12 cellular contexts compared by ENCODE assay signal in genomic region chr10:78852447-78852846, GRCh38.
DNase-seq lines count a peak whose midpoint lies in the region; ATAC-seq and TF ChIP-seq lines count a peak whose summit lies in the region.
"Had no signal": no experiment of that assay in that cellular context is flagged by ENCODE, and none has a peak within 500 bp of the region (broad histone marks: within the 10 kb centered on the region; RNA-seq: fewer than 3 reads in every experiment).

No MANE protein-coding gene starts in this region.

- H3K4me1 Mint-ChIP-seq in endodermal cell (peaks cover 5% of the 10 kb centered on the region), progenitor cell of endocrine pancreas (ENCODE audit: low read depth) (no peaks in the 10 kb centered on the region)

- peak; percentile 27 for DNase-seq in endodermal cell
- no peak for DNase-seq in lower lobe of right lung
- no peak for DNase-seq in upper lobe of right lung
- DNase-seq in progenitor cell of endocrine pancreas (ENCODE audit: low spot score, unreplicated experiment): no peak
- no peak for DNase-seq in SJCRH30
- DNase-seq: AML-193, Caco-2 had no signal

- WGBS in endodermal cell (ENCODE audit: insufficient coverage in 1 of 2, insufficient read length in 1 of 2), 2 experiments: 98 to 100% methylated on average over 4 to 5 of the region's 5 CpGs

- TF ChIP-seq CTCF in endodermal cell (conservative IDR thresholded peaks at IDR 0.05) (no peak), lower lobe of right lung (IDR thresholded peaks at IDR 0.05) (no peak), upper lobe of right lung (IDR thresholded peaks at IDR 0.05) (no peak), progenitor cell of endocrine pancreas (IDR thresholded peaks at IDR 0.05; ENCODE audit: unreplicated experiment) (no peak)

- H3K27me3 ChIP-seq in endodermal cell (ENCODE audit: control insufficient read depth, insufficient read depth, low read length, poor library complexity, severe bottlenecking): no peaks in the 10 kb centered on the region
- no peaks in the 10 kb centered on the region for H3K27me3 ChIP-seq in lower lobe of right lung (ENCODE audit: low read depth)
- no peaks in the 10 kb centered on the region for H3K27me3 ChIP-seq in upper lobe of right lung
- no peaks in the 10 kb centered on the region for H3K27me3 ChIP-seq in SJCRH30

- H3K4me3 Mint-ChIP-seq in endodermal cell (no peak overlapping the region), progenitor cell of endocrine pancreas (ENCODE audit: low read depth) (no peak overlapping the region)
- H3K4me3 Mint-ChIP-seq: CD4-positive, alpha-beta T cell; GM23338 had no signal

- no peaks in the 10 kb centered on the region for H3K36me3 Mint-ChIP-seq in endodermal cell (ENCODE audit: low read depth)
- no peaks in the 10 kb centered on the region for H3K36me3 Mint-ChIP-seq in progenitor cell of endocrine pancreas (ENCODE audit: insufficient read depth)

- no peak for TF ChIP-seq RAD21 in Ishikawa (IDR thresholded peaks at IDR 0.05; ENCODE audit: low read depth)

- H3K4me1 ChIP-seq in endodermal cell (ENCODE audit: control insufficient read depth, insufficient read depth, low read length) (no peaks in the 10 kb centered on the region), lower lobe of right lung (peaks cover 4% of the 10 kb centered on the region), upper lobe of right lung (no peaks in the 10 kb centered on the region), SJCRH30 (no peaks in the 10 kb centered on the region)
- H3K4me1 ChIP-seq: Caco-2 had no signal

- H3K9me3 ChIP-seq in endodermal cell (ENCODE audit: control insufficient read depth, low read length) (no peaks in the 10 kb centered on the region), lower lobe of right lung (no peaks in the 10 kb centered on the region), upper lobe of right lung (no peaks in the 10 kb centered on the region), SJCRH30 (replicated peaks) (no peaks in the 10 kb centered on the region)
- H3K9me3 ChIP-seq: Caco-2 had no signal

- no peak for TF ChIP-seq EP300 in Ishikawa (IDR thresholded peaks at IDR 0.05; ENCODE audit: borderline replicate concordance)

- no peak for ATAC-seq in lower lobe of right lung
- no peak for ATAC-seq in upper lobe of right lung

- no peak overlapping the region for H3K9ac ChIP-seq in endodermal cell (ENCODE audit: extremely low read depth, low read length, poor library complexity, severe bottlenecking)

- H3K36me3 ChIP-seq in endodermal cell (ENCODE audit: control insufficient read depth, insufficient read depth, low read length) (no peaks in the 10 kb centered on the region), lower lobe of right lung (no peaks in the 10 kb centered on the region), upper lobe of right lung (no peaks in the 10 kb centered on the region), SJCRH30 (no peaks in the 10 kb centered on the region)

- H3K27ac Mint-ChIP-seq in endodermal cell (no peak overlapping the region), progenitor cell of endocrine pancreas (no peak overlapping the region)
- H3K27ac Mint-ChIP-seq: CD4-positive, alpha-beta T cell; GM23338 had no signal

- peaks cover 1% of the 10 kb centered on the region for H3K27me3 Mint-ChIP-seq in endodermal cell (ENCODE audit: insufficient read depth)
- peaks cover 20% of the 10 kb centered on the region for H3K27me3 Mint-ChIP-seq in progenitor cell of endocrine pancreas
- H3K27me3 Mint-ChIP-seq: CD4-positive, alpha-beta T cell had no signal

- H3K9me3 Mint-ChIP-seq in endodermal cell (no peaks in the 10 kb centered on the region), progenitor cell of endocrine pancreas (ENCODE audit: low read depth) (no peaks in the 10 kb centered on the region)
- H3K9me3 Mint-ChIP-seq: CD4-positive, alpha-beta T cell; GM23338 had no signal

- H3K4me3 ChIP-seq in endodermal cell (ENCODE audit: low read length) (no peak overlapping the region), lower lobe of right lung (no peak overlapping the region), upper lobe of right lung (no peak overlapping the region), SJCRH30 (no peak overlapping the region)
- H3K4me3 ChIP-seq: GM23338 had no signal

- intact Hi-C loops in lower lobe of right lung (cut with DNase I) (no loop called here), upper lobe of right lung (cut with DNase I) (no loop called here)

- no peak overlapping the region for H3K27ac ChIP-seq in endodermal cell (ENCODE audit: low read depth, low read length)
- H3K27ac ChIP-seq in lower lobe of right lung: peak overlapping the region; percentile 5
- H3K27ac ChIP-seq in upper lobe of right lung: peak overlapping the region; percentile 30
- H3K27ac ChIP-seq in SJCRH30: no peak overlapping the region
- H3K27ac ChIP-seq: C4-2B, HL-60 had no signal

TF ChIP-seq in Ishikawa, 13 proteins besides CTCF, POLR2A, EP300 and RAD21:
- TF ChIP-seq CEBPB (IDR thresholded peaks at IDR 0.05) (no peak), ZBTB7A (IDR thresholded peaks at IDR 0.05; ENCODE audit: low read depth) (no peak), EGR1 (IDR thresholded peaks at IDR 0.05) (0 out of 2 replicates have a peak, but pooled peaks have one; percentile 23)

Comparison
In these comparisons a context has a peak if more than half of its experiments do, and no peak if none do; other contexts are left out.
1. H3K27ac ChIP-seq: peak in lower lobe of right lung (single experiment) and upper lobe of right lung (single experiment); none in endodermal cell (single experiment) and SJCRH30 (single experiment).